ENCODE assay signal across 18 cellular contexts in the genomic region with DNA sequence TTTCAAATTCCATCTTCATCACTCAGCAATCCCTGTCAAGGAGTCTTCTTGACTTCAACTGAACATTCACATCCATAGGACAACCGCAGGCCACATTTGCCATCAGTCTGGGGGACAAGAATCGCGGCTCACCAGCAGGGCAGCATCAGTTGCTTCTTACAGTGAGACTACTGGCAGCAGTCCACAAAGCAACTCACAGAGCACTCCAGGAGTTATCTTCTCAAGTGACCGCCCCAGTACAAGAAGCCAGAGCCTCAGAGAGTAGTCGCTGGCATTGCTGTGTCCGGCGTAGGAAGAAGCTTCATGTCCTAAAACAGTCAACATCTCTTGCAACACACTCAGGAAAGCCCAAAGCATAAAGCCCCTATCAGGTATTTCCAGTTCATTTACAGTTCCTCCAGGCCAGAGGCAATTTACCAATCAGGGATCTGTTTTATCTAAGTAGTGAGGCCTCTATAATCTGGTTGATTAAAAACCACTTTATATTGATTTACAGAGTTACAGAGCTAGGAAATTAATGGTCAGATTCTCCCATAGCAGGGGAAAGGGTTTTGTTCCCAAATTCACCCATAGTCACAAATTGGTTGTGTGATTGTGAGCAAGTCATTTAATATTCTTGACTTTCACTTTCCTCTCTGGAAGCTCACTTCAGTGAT.
"Had no signal": no experiment of that assay in that cellular context is flagged by ENCODE, and none has a peak within 500 bp of the region (broad histone marks: within the 10 kb centered on the region; RNA-seq: fewer than 3 reads in every experiment).

No MANE protein-coding gene starts in this region.

- ATAC-seq: effector memory CD8-positive, alpha-beta T cell; gastroesophageal sphincter; left colon; stimulated activated memory B cell treated with anti-CD40 and anti-IgM and Interleukin-4, amounts not matched to agents 10 μg/mL and 1 μg/mL and 100 μg/mL, for 72 hours; T-helper 17 cell had no signal

- FAIRE-seq: keratinocyte had no signal

- DNase-seq: activated B cell treated with CpG ODN at 0.5 μM for 24 hours; activated CD4-positive, alpha-beta memory T cell treated with anti-CD3 and anti-CD28 coated beads for 36 hours; activated CD4-positive, alpha-beta T cell treated with anti-CD3 and anti-CD28 coated beads for 48 hours; activated effector memory CD4-positive, alpha-beta T cell treated with anti-CD3 and anti-CD28 coated beads, Interleukin-2, amount 50 U/mL, for 16 hours; activated naive CD4-positive, alpha-beta T cell treated with anti-CD3 and anti-CD28 coated beads, Interleukin-2, amount 10 ng/mL, durations not matched to agents 7 days and 5 days; amygdala; effector memory CD8-positive, alpha-beta T cell; esophagus squamous epithelium; heart left ventricle; left colon; naive B cell; occipital lobe; sigmoid colon; stimulated activated CD4-positive, alpha-beta T cell treated with anti-CD3 and anti-CD28 coated beads, Interleukin-15, amount 100 ng/mL, for 24 hours; T-helper 17 cell had no signal
